Comparison of ENCODE assay signal across 8 cellular contexts in genomic region chr16:81096715-81097208, GRCh38. TPM values are rescaled to one million over a fixed set of nuclear protein-coding genes. Genes with fewer than 3 reads are reported as not detected.
DNase-seq lines count a peak whose midpoint lies in the region; ATAC-seq, FAIRE-seq and TF ChIP-seq lines count a peak whose summit lies in the region.

No MANE protein-coding gene starts in this region.

- H3K14ac ChIP-seq in H1 (ENCODE audit: insufficient read length) = no peak overlapping the region

- no peak for TF ChIP-seq CTCF in Calu3 (IDR thresholded peaks at IDR 0.05; ENCODE audit: unreplicated experiment)
- TF ChIP-seq CTCF in OCI-LY3 (IDR thresholded peaks at IDR 0.05; ENCODE audit: low read depth, low read length) = no peak
- TF ChIP-seq CTCF in H1 (IDR thresholded peaks at IDR 0.05; ENCODE audit: control extremely low read depth in 1 of 3, insufficient read depth in 1 of 3, low read depth in 1 of 3, low read length in 3 of 3) = no peak
- TF ChIP-seq CTCF in parathyroid adenoma (IDR thresholded peaks at IDR 0.05) = no peak

- DNase-seq in Calu3 (peak; percentile 46), H1 (ENCODE audit: low read depth in 1 of 2, low spot score in 2 of 2) (no peak), inferior parietal cortex (ENCODE audit: extremely low spot score) (no peak), Right ventricle myocardium inferior (ENCODE audit: missing footprints) (no peak)

- no peak overlapping the region for H3K23ac ChIP-seq in H1 (ENCODE audit: insufficient read length)

- H2BK20ac ChIP-seq in H1 (ENCODE audit: low read length) = no peak overlapping the region

- H3K9me3 ChIP-seq in OCI-LY3 (ENCODE audit: insufficient read depth, low read length) = no peaks in the 10 kb centered on the region
- H3K9me3 ChIP-seq in H1 (ENCODE audit: insufficient read depth in 2 of 2, low read depth in 1 of 2, low read length in 1 of 2) = no peaks in the 10 kb centered on the region
- H3K9me3 ChIP-seq in parathyroid adenoma (ENCODE audit: control insufficient read depth, low read length) = no peaks in the 10 kb centered on the region

- no peak overlapping the region for H3K56ac ChIP-seq in H1 (replicated peaks; ENCODE audit: insufficient read length, low read depth, low read length)

- ATAC-seq in HG03354 (IDR thresholded peaks at IDR 0.05; ENCODE audit: poor library complexity, severe bottlenecking, unreplicated experiment) = no peak
- ATAC-seq in HG03432 (IDR thresholded peaks at IDR 0.05; ENCODE audit: unreplicated experiment) = no peak
- ATAC-seq in Right ventricle myocardium inferior = no peak

- H4K20me1 ChIP-seq in OCI-LY3 (ENCODE audit: insufficient read depth, low read length) (no peaks in the 10 kb centered on the region), H1 (replicated peaks in 1 of 2; ENCODE audit: control insufficient read depth in 1 of 2, insufficient read depth in 2 of 2, low read length in 2 of 2) (no peaks in the 10 kb centered on the region)

- peaks cover 2% of the 10 kb centered on the region; the same call in 1 of the 2 replicates for H3K79me1 ChIP-seq in H1 (ENCODE audit: low read depth, low read length)

- POLR2A ChIA-PET in H1 (lab: Charles Lee; ENCODE audit: partially characterized antibody) = interaction anchor here (2.9 kb wide), 1 partner anchor 218 kb away, joined by 7 read pairs; the partner anchor contains the start of gene GAN

- no peak for TF ChIP-seq RAD21 in H1 (IDR thresholded peaks at IDR 0.05 in 1 of 2, conservative IDR thresholded peaks at IDR 0.05 in 1 of 2; ENCODE audit: low read depth in 2 of 2, low read length in 2 of 2)

- intact Hi-C loops in Calu3 (cut with micrococcal nuclease; ENCODE audit: unreplicated experiment) (loop anchor here (5.0 kb wide), 2 partner anchors 46 to 96 kb away; no protein-coding TSS in a partner anchor), Right ventricle myocardium inferior (cut with DNase I) (loop anchor here (1.0 to 5.0 kb wide), 2 partner anchors 19 to 86 kb away; partner anchors contain the start of gene C16orf46)

- H4K5ac ChIP-seq in H1 (ENCODE audit: insufficient read length, low read depth, low read length) = no peak overlapping the region

- H3K79me2 ChIP-seq in OCI-LY3 (ENCODE audit: low read length) (peaks cover 39% of the 10 kb centered on the region), H1 (ENCODE audit: control insufficient read depth in 1 of 2, insufficient read depth in 2 of 2, low read length in 2 of 2) (peaks cover 5 to 31% of the 10 kb centered on the region in 2 experiments), parathyroid adenoma (peaks cover 2% of the 10 kb centered on the region)

- H3K4me3 ChIP-seq in OCI-LY3 (ENCODE audit: low read length) (peak overlapping the region; percentile 65), H1 (ENCODE audit: extremely low read depth in 1 of 4, insufficient read depth in 2 of 4, low read depth in 3 of 4, low read length in 4 of 4) (peak overlapping the region; percentile 20 to 87 (median 64); a peak in 4 of 8 replicates), parathyroid adenoma (ENCODE audit: low read depth, low read length) (peak overlapping the region; percentile 51)

- H3K9ac ChIP-seq in OCI-LY3 (ENCODE audit: low read length) = no peak overlapping the region
- no peak overlapping the region for H3K9ac ChIP-seq in H1 (replicated peaks in 1 of 4; ENCODE audit: extremely low read depth in 1 of 4, low read depth in 3 of 4, low read length in 3 of 4)
- H3K9ac ChIP-seq in parathyroid adenoma = no peak overlapping the region

- no TSS peak for BruUV-seq in Calu3 (replicated peaks; lab: Mats Ljungman, UMichigan)

- H2AFZ ChIP-seq in OCI-LY3 (ENCODE audit: low read depth, low read length) (peak overlapping the region; percentile 93), H1 (ENCODE audit: low read length) (peak overlapping the region; percentile 93), parathyroid adenoma (peak overlapping the region; percentile 95)

- peak overlapping the region; percentile 74 for H3K27ac Mint-ChIP-seq in Calu3 (ENCODE audit: unreplicated experiment)

- H3K27me3 ChIP-seq in OCI-LY3 (ENCODE audit: low read depth, low read length) (no peaks in the 10 kb centered on the region), H1 (replicated peaks in 1 of 4; ENCODE audit: control insufficient read depth in 3 of 4, extremely low read depth in 1 of 4, insufficient read depth in 3 of 4, low read length in 3 of 4) (no peaks in the 10 kb centered on the region), parathyroid adenoma (ENCODE audit: control insufficient read depth, insufficient read depth, low read length) (no peaks in the 10 kb centered on the region)

- H3K4me1 Mint-ChIP-seq in Calu3 (ENCODE audit: low read depth, unreplicated experiment) = peaks cover 35% of the 10 kb centered on the region

- peak overlapping the region; percentile 75; the same call in 1 of the 2 replicates for H2AK5ac ChIP-seq in H1 (ENCODE audit: low read depth, low read length)

- H3K4me2 ChIP-seq in OCI-LY3 (ENCODE audit: low read length) (peak overlapping the region; percentile 78), H1 (ENCODE audit: insufficient read depth in 1 of 2, low read depth in 2 of 2, low read length in 2 of 2) (peak overlapping the region; percentile 49 to 51; a peak in 3 of 4 replicates), parathyroid adenoma (ENCODE audit: low read length) (peak overlapping the region; percentile 66)

- 0 out of 2 replicates have a peak overlapping the region, but pooled peaks have one; percentile 53 for H2BK15ac ChIP-seq in H1 (ENCODE audit: low read length)

- no peak overlapping the region for H4K8ac ChIP-seq in H1 (ENCODE audit: extremely low read depth, insufficient read depth, low read length)

- FAIRE-seq in H1 (lab: Jason Lieb, UNC) = no peak

- H3K4me1 ChIP-seq in OCI-LY3 (ENCODE audit: low read length) = peaks cover 16% of the 10 kb centered on the region
- no peaks in the 10 kb centered on the region for H3K4me1 ChIP-seq in H1 (replicated peaks in 1 of 4; ENCODE audit: control insufficient read depth in 3 of 4, insufficient read depth in 4 of 4, low read length in 3 of 4)
- peaks cover 3% of the 10 kb centered on the region for H3K4me1 ChIP-seq in parathyroid adenoma

- CTCF ChIA-PET in Calu3 (lab: Charles Lee) = no interaction called here
- CTCF ChIA-PET in H1 (lab: Charles Lee; ENCODE audit: partially characterized antibody) = interaction anchor here (1.0 to 1.4 kb wide), 2 partner anchors 20 to 45 kb away, joined by 3 to 5 read pairs; partner anchors contain the start of gene C16orf46

- no peak overlapping the region for H4K91ac ChIP-seq in H1 (replicated peaks; ENCODE audit: insufficient read length, low read length)

- peaks cover 3% of the 10 kb centered on the region for H3K9me3 Mint-ChIP-seq in Calu3 (ENCODE audit: low read depth, unreplicated experiment)

- WGBS in H1 (ENCODE audit: extremely low coverage in 1 of 2, insufficient coverage in 1 of 2, insufficient read length in 1 of 2, insufficient replicate concordance in 2 of 2, low coverage in 1 of 2, low lambda C conversion rate in 2 of 2, missing lambda C conversion rate in 1 of 2), 2 experiments = 50% methylated on average over 8 of the region's 8 CpGs; no CpG with 5 or more reads in 1 of the 2 experiments

- H3K36me3 ChIP-seq in OCI-LY3 (replicated peaks; ENCODE audit: low read depth, low read length) (no peaks in the 10 kb centered on the region), H1 (ENCODE audit: control insufficient read depth in 2 of 4, insufficient read depth in 4 of 4, low read length in 3 of 4) (peaks cover 0 to 6% (median 0%) of the 10 kb centered on the region in 4 experiments; a peak in 1 of 8 replicates), parathyroid adenoma (ENCODE audit: control insufficient read depth, insufficient read depth, low read length) (no peaks in the 10 kb centered on the region)

- H3K23me2 ChIP-seq in H1 (ENCODE audit: low read depth, low read length) = 0 out of 2 replicates have a peak, but pooled peaks cover 3% of the 10 kb centered on the region

- H3K4ac ChIP-seq in H1 (replicated peaks; ENCODE audit: insufficient read length, low read depth, low read length) = no peak overlapping the region

- H2BK5ac ChIP-seq in H1 (ENCODE audit: low read depth, low read length) = no peak overlapping the region

- no peak for TF ChIP-seq EP300 in H1 (IDR thresholded peaks at IDR 0.05; ENCODE audit: borderline replicate concordance in 1 of 2, low read depth in 2 of 2, low read length in 2 of 2)

- no peak overlapping the region for H3K18ac ChIP-seq in H1 (ENCODE audit: extremely low read depth, low read length)

- 0 out of 2 replicates have a peak overlapping the region, but pooled peaks have one; percentile 42 for H2BK12ac ChIP-seq in H1 (ENCODE audit: low read depth, low read length)

- H3K4me3 Mint-ChIP-seq in Calu3 (ENCODE audit: low read depth, unreplicated experiment) = peak overlapping the region; percentile 70

- no peak for TF ChIP-seq POLR2A in H1 (IDR thresholded peaks at IDR 0.05; ENCODE audit: control extremely low read depth in 1 of 2, low read depth in 2 of 2, low read length in 2 of 2)

- no peak overlapping the region for H2BK120ac ChIP-seq in H1 (replicated peaks; ENCODE audit: low read depth, low read length)

- peaks cover 47% of the 10 kb centered on the region for H3K36me3 Mint-ChIP-seq in Calu3 (ENCODE audit: insufficient read depth, unreplicated experiment)

- no peaks in the 10 kb centered on the region for H3K27me3 Mint-ChIP-seq in Calu3 (ENCODE audit: unreplicated experiment)

- no peak overlapping the region for H3K27ac ChIP-seq in OCI-LY3 (ENCODE audit: low read length)
- no peak overlapping the region for H3K27ac ChIP-seq in H1 (ENCODE audit: low read depth, low read length)
- H3K27ac ChIP-seq in parathyroid adenoma = peak overlapping the region; percentile 48

RNA-seq across cellular contexts. Expression of gene GCSH, which starts 0.6 kb away (rescaled TPM):
- total RNA-seq in Calu3 (2022) (85.2 and 109 TPM in 2 replicates), Right ventricle myocardium inferior (52.3 TPM)
- total RNA-seq in H1 (2021; fragmentation: NEBNext Ultra II Directional; extraction: Animal tissue kit (Norgen Biotek cat#: 25700)) = 103 and 108 TPM in 2 replicates
- 25.1 and 28.2 TPM in 2 replicates for polyA plus RNA-seq in H1 (2011; rRNA removed)
- polyA plus RNA-seq in H1 (2011; cell fraction: cytosol; rRNA removed) = 56.5 TPM
- polyA plus RNA-seq in H1 (2011; cell fraction: nucleus; rRNA removed) = 28.5 TPM
- 31.9 to 88.2 TPM (median 35.2 TPM) in 4 replicates for polyA plus RNA-seq in H1 (2012, experiment 1 of 2)
- 62.6 TPM for polyA plus RNA-seq in H1 (2012, experiment 2 of 2)
- 120 TPM for polyA plus RNA-seq in H1 (2013, experiment 1 of 2)
- polyA plus RNA-seq in H1 (2013, experiment 2 of 2) = 119 TPM
- 3.6 and 4.5 TPM in 2 replicates for polyA minus RNA-seq in H1 (2011; rRNA and poly(A)+ RNA removed)
- 48.0 TPM for polyA minus RNA-seq in H1 (2011; cell fraction: cytosol; rRNA and poly(A)+ RNA removed)
- polyA minus RNA-seq in H1 (2011; cell fraction: nucleus; rRNA and poly(A)+ RNA removed) = 22.8 TPM

RNA-seq across cellular contexts. Expression of gene C16orf46, which starts 19.7 kb away (rescaled TPM):
- total RNA-seq in Calu3 (2022) = 2.2 TPM in 1 of 2 replicates, not detected in the other
- total RNA-seq in H1 (2021; fragmentation: NEBNext Ultra II Directional; extraction: Animal tissue kit (Norgen Biotek cat#: 25700)) = 0.60 and 1.1 TPM in 2 replicates
- 0.48 and 0.52 TPM in 2 replicates for polyA plus RNA-seq in H1 (2011; rRNA removed)
- polyA plus RNA-seq in H1 (2011; cell fraction: cytosol; rRNA removed) = 0.65 TPM
- 1.3 TPM for polyA plus RNA-seq in H1 (2011; cell fraction: nucleus; rRNA removed)
- polyA plus RNA-seq in H1 (2012, experiment 1 of 2) = 0.13 to 0.62 TPM (median 0.33 TPM) in 4 replicates
- polyA plus RNA-seq in H1 (2012, experiment 2 of 2) = 0.96 TPM
- 1.1 TPM for polyA plus RNA-seq in H1 (2013, experiment 1 of 2)
- 0.70 TPM for polyA plus RNA-seq in H1 (2013, experiment 2 of 2)
- 0.83 TPM in 1 of 2 replicates, not detected in the other for polyA minus RNA-seq in H1 (2011; rRNA and poly(A)+ RNA removed)
- polyA minus RNA-seq in H1 (2011; cell fraction: cytosol; rRNA and poly(A)+ RNA removed) = 2.7 TPM
- not detected for polyA minus RNA-seq in H1 (2011; cell fraction: nucleus; rRNA and poly(A)+ RNA removed)
- 0.62 TPM for total RNA-seq in Right ventricle myocardium inferior
